In the genomic region with DNA sequence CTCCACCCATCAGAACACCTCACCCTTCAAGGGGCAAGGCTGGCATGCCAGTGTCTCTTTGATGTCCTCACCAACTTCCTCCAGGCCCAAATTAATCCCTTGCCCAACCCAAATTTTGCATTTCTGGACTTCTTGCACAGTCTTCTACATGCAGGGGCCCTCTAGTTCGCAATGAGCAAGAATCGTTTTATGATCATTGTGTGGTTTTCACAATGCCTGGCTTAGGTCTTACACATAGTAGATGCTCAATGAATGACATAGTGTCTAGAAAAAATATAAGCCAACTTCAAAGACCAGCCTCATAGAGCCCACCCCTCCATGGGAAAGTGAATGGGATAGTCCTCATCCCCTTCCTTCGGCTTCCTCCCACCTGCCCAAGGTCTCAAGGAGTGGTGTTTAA, we compare ENCODE assay signal across 21 cellular contexts. TPM values are rescaled to one million over a fixed set of nuclear protein-coding genes. Genes with fewer than 3 reads are reported as not detected.
"Had no signal": no experiment of that assay in that cellular context is flagged by ENCODE, and none has a peak within 500 bp of the region (broad histone marks: within the 10 kb centered on the region; RNA-seq: fewer than 3 reads in every experiment).

No MANE protein-coding gene starts in this region.

- DNase-seq: Karpas-422, KG1, MG63, NCI-H1092, NCI-H1105 treated with DMSO at 0.1 percent for 48 hours, NCI-H1417 treated with DMSO at 0.1 percent for 48 hours, NCI-H146, NCI-H1694 treated with DMSO at 0.1 percent for 48 hours, NCI-H1930, NCI-H2081, NCI-H2171, NCI-H226, NCI-H446, NCI-H510A, NCI-H524 treated with DMSO at 0.1 percent for 48 hours, NCI-H69, NCI-H774, Right ventricle myocardium superior, RPMI8226, SK-N-SH had no signal

RNA-seq across cellular contexts. Expression of a gene that starts 9.8 kb away (rescaled TPM):
- total RNA-seq: Right ventricle myocardium superior, SK-MEL-5 had no signal

RNA-seq across cellular contexts. Expression of a gene that starts 28.9 kb away (rescaled TPM):
- total RNA-seq: SK-MEL-5 had no signal
